In the genomic region with DNA sequence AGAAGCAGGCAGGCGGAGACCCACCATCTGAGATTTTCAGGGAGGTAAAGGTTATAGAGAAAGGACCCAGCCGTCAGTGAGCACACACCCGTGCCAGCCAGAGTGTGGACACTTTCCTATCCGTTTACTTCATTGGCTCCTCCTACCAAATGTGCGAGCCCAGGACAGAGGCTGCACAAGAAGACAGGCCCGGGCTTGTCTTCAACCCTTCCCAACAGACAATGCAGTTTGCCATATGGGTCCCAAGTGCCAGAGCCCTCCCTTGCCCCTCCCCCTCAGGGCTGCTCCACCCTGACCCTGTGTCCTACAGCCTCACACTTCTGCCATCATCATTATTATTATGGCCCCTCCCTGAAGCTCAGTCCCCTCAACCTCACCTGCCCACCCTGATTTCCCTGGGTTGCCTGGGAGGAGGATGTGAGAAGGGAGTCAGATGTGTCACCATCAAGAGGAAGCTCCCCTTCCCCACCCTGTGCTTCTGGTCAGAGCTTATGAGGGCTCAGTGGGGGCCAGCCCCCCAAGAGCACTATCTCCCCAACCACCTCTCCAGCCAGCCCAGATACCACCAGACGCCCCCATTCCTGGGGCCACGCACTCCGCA, we compare ENCODE assay signal across 8 cellular contexts. TPM values are rescaled to one million over a fixed set of nuclear protein-coding genes. Genes with fewer than 3 reads are reported as not detected.
A peak's percentile ranks its signal among the peaks of the same experiment; 100 is the strongest.
DNase-seq lines count a peak whose midpoint lies in the region; ATAC-seq and TF ChIP-seq lines count a peak whose summit lies in the region.

No MANE protein-coding gene starts in this region.

- ATAC-seq in activated T-helper 17 cell treated with anti-CD3 and anti-CD28 coated beads, Interleukin-2, amount 50 U/mL, for 72 hours (replicated peaks), result no peak
- ATAC-seq in naive B cell (ENCODE audit: low read depth in 2 of 2) (no peak), GM18909 (IDR thresholded peaks at IDR 0.05; ENCODE audit: poor library complexity, unreplicated experiment) (no peak)

- H3K4me3 Mint-ChIP-seq in activated T-helper 17 cell treated with anti-CD3 and anti-CD28 coated beads, Interleukin-2, amount 50 U/mL, for 72 hours, result peak overlapping the region; percentile 85
- H3K4me3 Mint-ChIP-seq in naive B cell, result peak overlapping the region; percentile 85 to 100 (median 98)

- WGBS in GM23248 (ENCODE audit: low coverage in 1 of 2, low lambda C conversion rate in 2 of 2, missing lambda C conversion rate in 2 of 2), 2 experiments, result 34 to 41% methylated on average over 9 of the region's 9 CpGs

- H3K36me3 ChIP-seq in MM.1S (replicated peaks; ENCODE audit: insufficient read depth, low read length) (no peaks in the 10 kb centered on the region), GM23248 (ENCODE audit: low read depth) (no peaks in the 10 kb centered on the region)

- H3K9me2 ChIP-seq in MM.1S (replicated peaks; ENCODE audit: insufficient read depth, low read length) (no peaks in the 10 kb centered on the region), GM23248 (ENCODE audit: insufficient read depth) (no peaks in the 10 kb centered on the region)

- no peaks in the 10 kb centered on the region for H3K9me3 ChIP-seq in MM.1S (replicated peaks; ENCODE audit: insufficient read depth, low read length)
- no peaks in the 10 kb centered on the region for H3K9me3 ChIP-seq in GM23248 (ENCODE audit: low read depth)

- in situ Hi-C loops in GM23248 (cut with MboI), result no loop called here

- H3K27me3 ChIP-seq in MM.1S (replicated peaks; ENCODE audit: insufficient read depth, low read length) (no peaks in the 10 kb centered on the region), GM23248 (replicated peaks; ENCODE audit: insufficient read depth) (no peaks in the 10 kb centered on the region)

- peak overlapping the region; percentile 94 for H3K4me2 ChIP-seq in MM.1S (ENCODE audit: low read depth, low read length)
- H3K4me2 ChIP-seq in GM23248 (ENCODE audit: unreplicated experiment), result no peak overlapping the region

- H3K27ac ChIP-seq in MM.1S (ENCODE audit: low read length), result peak overlapping the region; percentile 98
- H3K27ac ChIP-seq in GM23248, result no peak overlapping the region

- peak overlapping the region; percentile 93 for H3K27ac Mint-ChIP-seq in activated T-helper 17 cell treated with anti-CD3 and anti-CD28 coated beads, Interleukin-2, amount 50 U/mL, for 72 hours
- H3K27ac Mint-ChIP-seq in naive B cell, result peak overlapping the region; percentile 96 to 100 (median 100)

- no peak overlapping the region for H2AFZ ChIP-seq in MM.1S (ENCODE audit: low read length)
- no peak overlapping the region for H2AFZ ChIP-seq in GM23248

- H3F3A ChIP-seq in MM.1S (ENCODE audit: insufficient read depth, low read length) (peaks cover 98% of the 10 kb centered on the region), GM23248 (ENCODE audit: insufficient read depth) (no peaks in the 10 kb centered on the region)

- H3K9ac ChIP-seq in MM.1S (ENCODE audit: low read length), result peak overlapping the region; percentile 73
- H3K9ac ChIP-seq in GM23248, result no peak overlapping the region

- H3K79me2 ChIP-seq in MM.1S (ENCODE audit: low read length) (peaks cover 87% of the 10 kb centered on the region), GM23248 (ENCODE audit: insufficient read depth) (no peaks in the 10 kb centered on the region)

- peak; percentile 99 for DNase-seq in DMS153 (lab: John Stamatoyannopoulos, UW)
- DNase-seq in MM.1S, result peak; percentile 82
- DNase-seq in naive B cell, result peak; percentile 15
- no peak for DNase-seq in stimulated activated naive CD4-positive, alpha-beta T cell (lab: John Stamatoyannopoulos, UW)
- DNase-seq in GM23248, result no peak
- no peak for DNase-seq in stimulated activated CD4-positive, alpha-beta T cell treated with anti-CD3 and anti-CD28 coated beads, Interleukin-4, amount 100 ng/mL, for 24 hours

- H4K20me1 ChIP-seq in MM.1S (ENCODE audit: insufficient read depth, low read length), result no peaks in the 10 kb centered on the region
- no peaks in the 10 kb centered on the region for H4K20me1 ChIP-seq in GM23248 (ENCODE audit: insufficient read depth)

- H3K4me1 Mint-ChIP-seq in activated T-helper 17 cell treated with anti-CD3 and anti-CD28 coated beads, Interleukin-2, amount 50 U/mL, for 72 hours, result peaks cover 72% of the 10 kb centered on the region
- peaks cover 88 to 99% (median 96%) of the 10 kb centered on the region in 3 donors for H3K4me1 Mint-ChIP-seq in naive B cell

- no peak for TF ChIP-seq CTCF in MM.1S (IDR thresholded peaks at IDR 0.05; ENCODE audit: low read length)

- peaks cover 94% of the 10 kb centered on the region for H3K4me1 ChIP-seq in MM.1S (ENCODE audit: low read length)
- no peaks in the 10 kb centered on the region; the same call in 1 of the 2 replicates for H3K4me1 ChIP-seq in GM23248 (ENCODE audit: insufficient read depth)

- peaks cover 87% of the 10 kb centered on the region for H3K36me3 Mint-ChIP-seq in activated T-helper 17 cell treated with anti-CD3 and anti-CD28 coated beads, Interleukin-2, amount 50 U/mL, for 72 hours (ENCODE audit: low read depth)
- peaks cover 44 to 46% of the 10 kb centered on the region in 2 donors for H3K36me3 Mint-ChIP-seq in naive B cell

- H3K27me3 Mint-ChIP-seq in activated T-helper 17 cell treated with anti-CD3 and anti-CD28 coated beads, Interleukin-2, amount 50 U/mL, for 72 hours, result no peaks in the 10 kb centered on the region
- no peaks in the 10 kb centered on the region for H3K27me3 Mint-ChIP-seq in naive B cell

- H3K9me3 Mint-ChIP-seq in activated T-helper 17 cell treated with anti-CD3 and anti-CD28 coated beads, Interleukin-2, amount 50 U/mL, for 72 hours, result no peaks in the 10 kb centered on the region
- H3K9me3 Mint-ChIP-seq in naive B cell, result peaks cover 0 to 3% (median 0%) of the 10 kb centered on the region in 7 donors

- H3K4me3 ChIP-seq in MM.1S (ENCODE audit: low read length) (peak overlapping the region; percentile 49), GM23248 (no peak overlapping the region)

RNA-seq across cellular contexts. Expression of gene LAPTM5, which starts 9.4 kb away (rescaled TPM):
- total RNA-seq in activated T-helper 17 cell treated with anti-CD3 and anti-CD28 coated beads, Interleukin-2, amount 50 U/mL, for 72 hours, result 100 to 1,000 TPM; 316 to 333 TPM
- polyA plus RNA-seq in naive B cell (ENCODE audit: low read depth in 6 of 6) (1,000 to 10,000 TPM; 1,442 to 2,525 (median 1,701) TPM), GM23248 (2016; fragmentation: Nextera tagmentation; extraction: Ambion mirVana) (0.36 and 0.74 TPM in 2 replicates)
- total RNA-seq in GM23248 (2014; rRNA removed; shearing (Covaris generic)), result not detected in 2 replicates

RNA-seq across cellular contexts. Expression of gene MATN1, which starts 24.8 kb away (rescaled TPM):
- under 1 TPM; 0.26 to 0.52 TPM for total RNA-seq in activated T-helper 17 cell treated with anti-CD3 and anti-CD28 coated beads, Interleukin-2, amount 50 U/mL, for 72 hours
- polyA plus RNA-seq in naive B cell (ENCODE audit: low read depth in 6 of 6), result 1 to 10 TPM in 2 of 6 donors, under 1 TPM in 4; 0.21 to 3.1 (median 0.39) TPM
- total RNA-seq in GM23248 (2014; rRNA removed; shearing (Covaris generic)), result 0.32 TPM in 1 of 2 replicates, not detected in the other
- polyA plus RNA-seq in GM23248 (2016; fragmentation: Nextera tagmentation; extraction: Ambion mirVana), result 0.11 TPM in 1 of 2 replicates, not detected in the other

Comparison
In these comparisons a context has a peak if more than half of its experiments do, and no peak if none do; other contexts are left out.
1. DNase-seq: peak in DMS153 (single experiment), MM.1S (single experiment) and naive B cell (single experiment); none in stimulated activated naive CD4-positive, alpha-beta T cell (0 of 6), GM23248 (single experiment) and stimulated activated CD4-positive, alpha-beta T cell treated with anti-CD3 and anti-CD28 coated beads, Interleukin-4, amount 100 ng/mL, for 24 hours (single experiment).
2. RNA of gene LAPTM5, which starts 9.4 kb away (total RNA-seq): 316 to 333 TPM in activated T-helper 17 cell treated with anti-CD3 and anti-CD28 coated beads, Interleukin-2, amount 50 U/mL, for 72 hours; not detected in GM23248; every median in the first group is over 100 times any median in the second.